Comparison of ENCODE assay signal across 13 cellular contexts in the genomic region with DNA sequence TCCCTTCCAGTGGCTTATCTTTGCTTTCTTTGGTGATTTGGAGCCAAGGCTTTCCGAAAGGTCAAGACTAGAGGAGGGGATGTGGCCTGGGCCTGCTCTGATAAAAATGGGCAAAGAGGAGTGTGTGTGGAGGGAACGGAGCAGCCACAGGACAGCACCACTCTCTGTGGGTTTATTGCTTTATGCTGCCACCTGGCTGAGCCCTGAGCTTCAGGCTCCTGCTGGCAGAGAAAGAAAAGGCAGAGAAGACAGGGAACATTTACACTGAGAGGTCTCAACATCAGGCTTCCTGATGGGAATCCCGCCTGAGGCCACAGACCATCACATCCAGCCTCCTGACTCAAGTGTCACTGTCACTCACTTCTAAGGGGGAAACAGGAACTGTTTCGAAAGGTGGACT. TPM values are rescaled to one million over a fixed set of nuclear protein-coding genes. Genes with fewer than 3 reads are reported as not detected.
DNase-seq lines count a peak whose midpoint lies in the region; ATAC-seq and TF ChIP-seq lines count a peak whose summit lies in the region.
"Had no signal": no experiment of that assay in that cellular context is flagged by ENCODE, and none has a peak within 500 bp of the region (broad histone marks: within the 10 kb centered on the region; RNA-seq: fewer than 3 reads in every experiment).

No MANE protein-coding gene starts in this region.

- no peaks in the 10 kb centered on the region for H3K36me3 Mint-ChIP-seq in T-helper 2 cell treated with Interferon-gamma antibody and Interleukin-4, amounts not matched to agents 5 μg/mL and 100 μg/mL, for 36 hours (ENCODE audit: low read depth)

- no peak for DNase-seq in GM10266 (ENCODE audit: extremely low spot score)
- DNase-seq in NCI-H748 (lab: John Stamatoyannopoulos, UW; ENCODE audit: unreplicated experiment), result peak; percentile 49
- peak in 5 of 10 donors; percentile 28 to 55 (median 51) for DNase-seq in dorsolateral prefrontal cortex
- peak; percentile 45 for DNase-seq in midbrain (lab: John Stamatoyannopoulos, UW)
- DNase-seq in germinal center (ENCODE audit: low spot score), result no peak
- no peak for DNase-seq in ascending aorta (ENCODE audit: low spot score in 2 of 2)
- no peak for DNase-seq in T-helper 2 cell treated with Interferon-gamma antibody and Interleukin-4, amounts not matched to agents 5 μg/mL and 100 μg/mL, for 36 hours (ENCODE audit: low spot score)
- DNase-seq: activated effector memory CD4-positive, alpha-beta T cell treated with anti-CD3 and anti-CD28 coated beads, Interleukin-2, amount 50 U/mL, for 16 hours; Karpas-422; stimulated activated naive CD8-positive, alpha-beta T cell treated with anti-CD3 and anti-CD28 coated beads, Interleukin-15, Interleukin-2, amounts not matched to agents 100 U/mL and 50 U/mL, for 24 hours; T-helper 1 cell had no signal

- H3K27me3 ChIP-seq in dorsolateral prefrontal cortex, result peaks cover 0 to 52% (median 4%) of the 10 kb centered on the region in 45 donors
- H3K27me3 ChIP-seq in ascending aorta, result no peaks in the 10 kb centered on the region

- H3K4me1 ChIP-seq in ascending aorta, result no peaks in the 10 kb centered on the region

- H3K4me3 Mint-ChIP-seq in T-helper 2 cell treated with Interferon-gamma antibody and Interleukin-4, amounts not matched to agents 5 μg/mL and 100 μg/mL, for 36 hours, result no peak overlapping the region

- H3K4me1 Mint-ChIP-seq in T-helper 2 cell treated with Interferon-gamma antibody and Interleukin-4, amounts not matched to agents 5 μg/mL and 100 μg/mL, for 36 hours (ENCODE audit: low read depth), result peaks cover 2% of the 10 kb centered on the region

- no peak overlapping the region for H3K27ac Mint-ChIP-seq in T-helper 2 cell treated with Interferon-gamma antibody and Interleukin-4, amounts not matched to agents 5 μg/mL and 100 μg/mL, for 36 hours

- intact Hi-C loops in dorsolateral prefrontal cortex (cut with DNase I) (no loop called here), ascending aorta (cut with DNase I) (no loop called here)

- H3K4me3 ChIP-seq in dorsolateral prefrontal cortex (no peak overlapping the region), ascending aorta (no peak overlapping the region)

- no peaks in the 10 kb centered on the region for H3K9me3 ChIP-seq in ascending aorta

- ATAC-seq in HG02885 (IDR thresholded peaks at IDR 0.05; ENCODE audit: poor library complexity, unreplicated experiment), result no peak
- ATAC-seq: stimulated activated naive CD8-positive, alpha-beta T cell treated with anti-CD3 and anti-CD28 coated beads, Interleukin-15, Interleukin-2, amounts not matched to agents 100 U/mL and 50 U/mL, for 24 hours had no signal

- no peaks in the 10 kb centered on the region for H3K9me3 Mint-ChIP-seq in T-helper 2 cell treated with Interferon-gamma antibody and Interleukin-4, amounts not matched to agents 5 μg/mL and 100 μg/mL, for 36 hours

- no peak overlapping the region for H3K27ac ChIP-seq in dorsolateral prefrontal cortex
- no peak overlapping the region for H3K27ac ChIP-seq in ascending aorta

- no peaks in the 10 kb centered on the region for H3K36me3 ChIP-seq in ascending aorta

- TF ChIP-seq CTCF in GM10266 (IDR thresholded peaks at IDR 0.05; ENCODE audit: control insufficient read depth, insufficient read depth, low read depth, missing control alignments), result peak; percentile 43
- TF ChIP-seq CTCF in dorsolateral prefrontal cortex (IDR thresholded peaks at IDR 0.05 in 54 of 56, conservative IDR thresholded peaks at IDR 0.05 in 2 of 56; ENCODE audit: low read depth in 1 of 56, partially characterized antibody in 56 of 56), result peak in 50 of 56 donors; percentile 14 to 57 (median 43)
- TF ChIP-seq CTCF in ascending aorta (IDR thresholded peaks at IDR 0.05), result no peak

- peaks cover 39% of the 10 kb centered on the region for H3K27me3 Mint-ChIP-seq in T-helper 2 cell treated with Interferon-gamma antibody and Interleukin-4, amounts not matched to agents 5 μg/mL and 100 μg/mL, for 36 hours (ENCODE audit: low read depth)

RNA-seq across cellular contexts. Expression of gene GSX1, which starts 9.2 kb away (rescaled TPM):
- total RNA-seq in dorsolateral prefrontal cortex, result under 1 TPM in 14 of 120 experiments, not detected in 106; 0.26 to 0.72 (median 0.40) TPM
- not detected for total RNA-seq in ascending aorta
- total RNA-seq: renal cortical epithelial cell had no signal

Comparison
In these comparisons a context has a peak if more than half of its experiments do, and no peak if none do; other contexts are left out.
1. DNase-seq: peak in NCI-H748 (single experiment) and midbrain (single experiment); none in GM10266 (single experiment), germinal center (single experiment), ascending aorta (0 of 2) and T-helper 2 cell treated with Interferon-gamma antibody and Interleukin-4, amounts not matched to agents 5 μg/mL and 100 μg/mL, for 36 hours (single experiment).
2. CTCF ChIP-seq: peak in GM10266 (single experiment) and dorsolateral prefrontal cortex (50 of 56); none in ascending aorta (0 of 3).